ENCODE assay signal across 13 cellular contexts in genomic region chr2:233380132-233381012, GRCh38. TPM values are rescaled to one million over a fixed set of nuclear protein-coding genes. Genes with fewer than 3 reads are reported as not detected.
DNase-seq lines count a peak whose midpoint lies in the region; ATAC-seq, FAIRE-seq and TF ChIP-seq lines count a peak whose summit lies in the region.
"Had no signal": no experiment of that assay in that cellular context is flagged by ENCODE, and none has a peak within 500 bp of the region (broad histone marks: within the 10 kb centered on the region; RNA-seq: fewer than 3 reads in every experiment).

No MANE protein-coding gene starts in this region.

- H3K4me3 ChIP-seq in heart left ventricle: no peak overlapping the region
- H3K4me3 ChIP-seq: ascending aorta, SJSA1 had no signal

- WGBS in heart left ventricle, 4 donors: 79 to 86% (median 84%) methylated on average over 14 of the region's 14 CpGs

- no peaks in the 10 kb centered on the region for H3K9me3 ChIP-seq in heart left ventricle
- H3K9me3 ChIP-seq: ascending aorta, SJSA1 had no signal

- DNase-seq in GM18507 (ENCODE audit: extremely low spot score, insufficient read length, low read depth) (no peak), retina (peak; percentile 47), Right ventricle myocardium inferior (ENCODE audit: missing footprints) (no peak), heart left ventricle (no peak)
- DNase-seq in activated naive CD8-positive, alpha-beta T cell treated with anti-CD3 and anti-CD28 coated beads, Interleukin-2, amount 50 U/mL, for 24 hours: no peak
- DNase-seq: NCI-H524 had no signal

- peaks cover 0 to 5% (median 0%) of the 10 kb centered on the region in 9 donors for H3K36me3 ChIP-seq in heart left ventricle
- H3K36me3 ChIP-seq: ascending aorta had no signal

- peak; percentile 94 for FAIRE-seq in GM18507 (lab: Jason Lieb, UNC)
- FAIRE-seq: G401.6 had no signal

- ATAC-seq in HG02938 (IDR thresholded peaks at IDR 0.05; ENCODE audit: unreplicated experiment) (peak; percentile 44), SK-N-SH treated with all-trans-retinoic acid at 6 μM for 48 hours (no peak), HG02642 (IDR thresholded peaks at IDR 0.05; ENCODE audit: poor library complexity, unreplicated experiment) (no peak), Right ventricle myocardium inferior (no peak), heart left ventricle (no peak)
- no peak for ATAC-seq in activated naive CD8-positive, alpha-beta T cell treated with anti-CD3 and anti-CD28 coated beads, Interleukin-2, amount 50 U/mL, for 24 hours

- H3K27me3 ChIP-seq in heart left ventricle: no peaks in the 10 kb centered on the region
- H3K27me3 ChIP-seq: ascending aorta, SJSA1 had no signal

- H3K27ac Mint-ChIP-seq in activated naive CD8-positive, alpha-beta T cell treated with anti-CD3 and anti-CD28 coated beads, Interleukin-2, amount 50 U/mL, for 24 hours: peak overlapping the region; percentile 60

- H3K9me3 Mint-ChIP-seq in activated naive CD8-positive, alpha-beta T cell treated with anti-CD3 and anti-CD28 coated beads, Interleukin-2, amount 50 U/mL, for 24 hours: no peaks in the 10 kb centered on the region

- peaks cover 0 to 29% (median 8%) of the 10 kb centered on the region in 12 donors for H3K4me1 ChIP-seq in heart left ventricle
- H3K4me1 ChIP-seq: ascending aorta, SJSA1 had no signal

- peaks cover 77% of the 10 kb centered on the region for H3K4me1 Mint-ChIP-seq in activated naive CD8-positive, alpha-beta T cell treated with anti-CD3 and anti-CD28 coated beads, Interleukin-2, amount 50 U/mL, for 24 hours

- intact Hi-C loops in Right ventricle myocardium inferior (cut with DNase I): no loop called here
- intact Hi-C loops in heart left ventricle (cut with DNase I): no loop called here

- no peak overlapping the region for H3K27ac ChIP-seq in heart left ventricle
- H3K27ac ChIP-seq: ascending aorta, epithelial cell of prostate, SJSA1 had no signal

- H3K4me3 Mint-ChIP-seq in activated naive CD8-positive, alpha-beta T cell treated with anti-CD3 and anti-CD28 coated beads, Interleukin-2, amount 50 U/mL, for 24 hours: no peak overlapping the region

- TF ChIP-seq CTCF in heart left ventricle (IDR thresholded peaks at IDR 0.05): no peak

- no peak for TF ChIP-seq POLR2A in heart left ventricle (IDR thresholded peaks at IDR 0.05)

- H3K27me3 Mint-ChIP-seq in activated naive CD8-positive, alpha-beta T cell treated with anti-CD3 and anti-CD28 coated beads, Interleukin-2, amount 50 U/mL, for 24 hours: no peaks in the 10 kb centered on the region

- H3K36me3 Mint-ChIP-seq in activated naive CD8-positive, alpha-beta T cell treated with anti-CD3 and anti-CD28 coated beads, Interleukin-2, amount 50 U/mL, for 24 hours (ENCODE audit: low read depth): peaks cover 35% of the 10 kb centered on the region

TF ChIP-seq in SK-N-SH treated with all-trans-retinoic acid at 6 μM for 48 hours, 23 proteins besides CTCF, POLR2A, EP300 and RAD21 (continues in another document):
- TF ChIP-seq SNAI2 (CRISPR knock-in tag; IDR thresholded peaks at IDR 0.05): no peak
- TF ChIP-seq ZFP3 (CRISPR knock-in tag; IDR thresholded peaks at IDR 0.05): no peak
- TF ChIP-seq ARNTL (CRISPR knock-in tag; IDR thresholded peaks at IDR 0.05; ENCODE audit: borderline replicate concordance, low read depth): no peak
- no peak for TF ChIP-seq PATZ1 (CRISPR knock-in tag; IDR thresholded peaks at IDR 0.05; ENCODE audit: borderline replicate concordance)
- no peak for TF ChIP-seq GLIS3 (CRISPR knock-in tag; IDR thresholded peaks at IDR 0.05)
- TF ChIP-seq BACH2 (CRISPR knock-in tag; IDR thresholded peaks at IDR 0.05; ENCODE audit: borderline replicate concordance): no peak
- TF ChIP-seq TCF4 (CRISPR knock-in tag; IDR thresholded peaks at IDR 0.05; ENCODE audit: borderline replicate concordance): no peak
- TF ChIP-seq ZNF565 (CRISPR knock-in tag; conservative IDR thresholded peaks at IDR 0.05; ENCODE audit: low read depth): no peak
- no peak for TF ChIP-seq TSHZ2 (CRISPR knock-in tag; IDR thresholded peaks at IDR 0.05)
- TF ChIP-seq ISL1 (CRISPR knock-in tag; IDR thresholded peaks at IDR 0.05): no peak
- TF ChIP-seq POU6F1 (CRISPR knock-in tag; IDR thresholded peaks at IDR 0.05; ENCODE audit: borderline replicate concordance, low read depth): no peak
- no peak for TF ChIP-seq ZNF70 (CRISPR knock-in tag; IDR thresholded peaks at IDR 0.05)
- TF ChIP-seq TOX (CRISPR knock-in tag; IDR thresholded peaks at IDR 0.05; ENCODE audit: borderline replicate concordance): no peak
- TF ChIP-seq ZFP30 (CRISPR knock-in tag; IDR thresholded peaks at IDR 0.05): no peak
- TF ChIP-seq OSR1 (CRISPR knock-in tag; IDR thresholded peaks at IDR 0.05): no peak
- TF ChIP-seq, protein P1, sequence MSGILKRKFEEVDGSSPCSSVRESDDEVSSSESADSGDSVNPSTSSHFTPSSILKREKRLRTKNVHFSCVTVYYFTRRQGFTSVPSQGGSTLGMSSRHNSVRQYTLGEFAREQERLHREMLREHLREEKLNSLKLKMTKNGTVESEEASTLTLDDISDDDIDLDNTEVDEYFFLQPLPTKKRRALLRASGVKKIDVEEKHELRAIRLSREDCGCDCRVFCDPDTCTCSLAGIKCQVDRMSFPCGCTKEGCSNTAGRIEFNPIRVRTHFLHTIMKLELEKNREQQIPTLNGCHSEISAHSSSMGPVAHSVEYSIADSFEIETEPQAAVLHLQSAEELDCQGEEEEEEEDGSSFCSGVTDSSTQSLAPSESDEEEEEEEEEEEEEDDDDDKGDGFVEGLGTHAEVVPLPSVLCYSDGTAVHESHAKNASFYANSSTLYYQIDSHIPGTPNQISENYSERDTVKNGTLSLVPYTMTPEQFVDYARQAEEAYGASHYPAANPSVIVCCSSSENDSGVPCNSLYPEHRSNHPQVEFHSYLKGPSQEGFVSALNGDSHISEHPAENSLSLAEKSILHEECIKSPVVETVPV (CRISPR knock-in tag; IDR thresholded peaks at IDR 0.05): no peak
- no peak for TF ChIP-seq RARB (CRISPR knock-in tag; IDR thresholded peaks at IDR 0.05)
- TF ChIP-seq CSDC2 (CRISPR knock-in tag; IDR thresholded peaks at IDR 0.05): no peak

RNA-seq across cellular contexts. Expression of gene DGKD, which starts 26.1 kb away (rescaled TPM):
- total RNA-seq in Right ventricle myocardium inferior (29.2 TPM), heart left ventricle (10 to 100 TPM; 15.5 to 67.3 (median 42.8) TPM)
- 10 to 100 TPM; 51.2 to 88.6 TPM for polyA plus RNA-seq in heart left ventricle
